Comparison of ENCODE assay signal across 7 cellular contexts in genomic region chr7:67135617-67136503, GRCh38.
A peak's percentile ranks its signal among the peaks of the same experiment; 100 is the strongest.
DNase-seq lines count a peak whose midpoint lies in the region; ATAC-seq, FAIRE-seq and TF ChIP-seq lines count a peak whose summit lies in the region.
"Not testable (repeated sequence)": the region's sequence is repeated elsewhere in the genome, so short reads cannot be mapped to it uniquely, and the experiment has no call there.

No MANE protein-coding gene starts in this region.

- not testable (repeated sequence) for H3K27me3 Mint-ChIP-seq in HFFc6 (ENCODE audit: insufficient read depth)

- DNase-seq in EH (ENCODE audit: low read depth) (peak; percentile 6), foreskin fibroblast (peak; percentile 1 to 7), iris pigment epithelial cell (ENCODE audit: low read depth) (peak; percentile 8)
- DNase-seq in HFFc6; SK-N-SH; endothelial cell of umbilical vein (ENCODE audit: low read depth, low spot score); pancreas: not testable (repeated sequence)

- H3K4me3 ChIP-seq in SK-N-SH (ENCODE audit: low read depth in 2 of 2, low read length in 1 of 2); endothelial cell of umbilical vein (replicated peaks in 1 of 3; ENCODE audit: insufficient read depth in 1 of 3, low read depth in 1 of 3, low read length in 3 of 3); foreskin fibroblast (ENCODE audit: low read depth in 1 of 2, low read length in 2 of 2); pancreas: not testable (repeated sequence)

- not testable (repeated sequence) for TF ChIP-seq CTCF in HFFc6 (IDR thresholded peaks at IDR 0.05); SK-N-SH (IDR thresholded peaks at IDR 0.05); endothelial cell of umbilical vein (IDR thresholded peaks at IDR 0.05; ENCODE audit: extremely low read depth in 1 of 2, insufficient read depth in 1 of 2, low read depth in 1 of 2, low read length in 2 of 2); foreskin fibroblast (IDR thresholded peaks at IDR 0.05; ENCODE audit: low read depth, low read length); pancreas (IDR thresholded peaks at IDR 0.05)

- 0 out of 4 replicates have a peak, but pooled peaks of 1 of the 2 experiments have one; percentile 16 for TF ChIP-seq EP300 in SK-N-SH (IDR thresholded peaks at IDR 0.05; ENCODE audit: borderline replicate concordance in 1 of 2, low read depth in 1 of 2, low read length in 1 of 2)

- 47% methylated on average over 4 of the region's 4 CpGs for WGBS in SK-N-SH (ENCODE audit: low lambda C conversion rate)
- WGBS in pancreas, 2 donors, result 55 to 62% methylated on average over 4 of the region's 4 CpGs

- H3K9me2 ChIP-seq in SK-N-SH, result not testable (repeated sequence)

- TF ChIP-seq RAD21 in SK-N-SH (IDR thresholded peaks at IDR 0.05; ENCODE audit: low read length), result not testable (repeated sequence)

- FAIRE-seq in endothelial cell of umbilical vein (lab: Jason Lieb, UNC) (peak; percentile 61), pancreas (lab: Jason Lieb, UNC) (peak; percentile 32)

- peaks cover 27% of the 10 kb centered on the region for H3K4me1 Mint-ChIP-seq in HFFc6 (ENCODE audit: low read depth)

- not testable (repeated sequence) for H3K9me1 ChIP-seq in endothelial cell of umbilical vein (replicated peaks; ENCODE audit: control insufficient read depth, extremely low read depth, insufficient read depth, low read length)

- not testable (repeated sequence) for TF ChIP-seq POLR2A in endothelial cell of umbilical vein (IDR thresholded peaks at IDR 0.05; ENCODE audit: low read depth, low read length)

- not testable (repeated sequence) for ATAC-seq in pancreas

- H2AFZ ChIP-seq in SK-N-SH (ENCODE audit: low read depth); endothelial cell of umbilical vein (ENCODE audit: low read depth, low read length): not testable (repeated sequence)

- not testable (repeated sequence) for H3K4me1 ChIP-seq in SK-N-SH (ENCODE audit: control insufficient read depth in 1 of 2, insufficient read depth in 2 of 2, low read depth in 1 of 2, low read length in 1 of 2); endothelial cell of umbilical vein (ENCODE audit: control insufficient read depth, extremely low read depth, insufficient read depth, low read length); pancreas

- H3F3A ChIP-seq in SK-N-SH (replicated peaks; ENCODE audit: insufficient read depth), result peaks cover 15% of the 10 kb centered on the region

- peak overlapping the region; percentile 57 for H3K27ac ChIP-seq in SK-N-SH (ENCODE audit: low read depth in 2 of 2, low read length in 1 of 2)
- not testable (repeated sequence) for H3K27ac ChIP-seq in endothelial cell of umbilical vein (ENCODE audit: insufficient read depth, low read depth, low read length); pancreas

- POLR2A ChIA-PET in SK-N-SH (lab: Yijun Ruan, JAX), result interaction anchor here (0.6 kb wide), 1 partner anchor 642 kb away, joined by 3 read pairs; no protein-coding TSS in a partner anchor
- POLR2A ChIA-PET in endothelial cell of umbilical vein (lab: Charles Lee), result not testable (repeated sequence)

- H3K9ac ChIP-seq in SK-N-SH, result peak overlapping the region; percentile 25; the same call in 1 of the 2 replicates
- H3K9ac ChIP-seq in endothelial cell of umbilical vein (replicated peaks; ENCODE audit: extremely low read depth, insufficient read depth, low read length), result not testable (repeated sequence)

- H3K9me3 Mint-ChIP-seq in HFFc6, result not testable (repeated sequence)

- intact Hi-C loops in endothelial cell of umbilical vein (cut with micrococcal nuclease); pancreas (cut with DNase I): not testable (repeated sequence)

- not testable (repeated sequence) for BruUV-seq in endothelial cell of umbilical vein (replicated peaks; lab: Mats Ljungman, UMichigan)

- dilution Hi-C loops in endothelial cell of umbilical vein (cut with MboI; ENCODE audit: extremely low pct_ligation_motif_present, low sequenced_read_pairs), result not testable (repeated sequence)

- CTCF ChIA-PET in SK-N-SH (lab: Yijun Ruan, JAX); endothelial cell of umbilical vein (lab: Charles Lee): not testable (repeated sequence)

- H3K4me3 Mint-ChIP-seq in HFFc6, result not testable (repeated sequence)

- H3K27ac Mint-ChIP-seq in HFFc6, result peak overlapping the region; percentile 58

- H3K79me2 ChIP-seq in SK-N-SH (ENCODE audit: insufficient read depth); endothelial cell of umbilical vein (ENCODE audit: control insufficient read depth, insufficient read depth, low read length): not testable (repeated sequence)

- not testable (repeated sequence) for H3K36me3 ChIP-seq in SK-N-SH (replicated peaks in 1 of 2; ENCODE audit: control insufficient read depth in 1 of 2, insufficient read depth in 2 of 2, low read length in 1 of 2); endothelial cell of umbilical vein (ENCODE audit: control insufficient read depth in 2 of 2, extremely low read depth in 1 of 2, insufficient read depth in 2 of 2, low read length in 2 of 2); pancreas

- H3K36me3 Mint-ChIP-seq in HFFc6 (ENCODE audit: low read depth), result not testable (repeated sequence)

- not testable (repeated sequence) for H3K27me3 ChIP-seq in SK-N-SH (ENCODE audit: insufficient read depth); endothelial cell of umbilical vein (ENCODE audit: control insufficient read depth in 2 of 2, insufficient read depth in 2 of 2, low read length in 2 of 2); pancreas

- not testable (repeated sequence) for H3K9me3 ChIP-seq in SK-N-SH; endothelial cell of umbilical vein (replicated peaks; ENCODE audit: control insufficient read depth, insufficient read depth, low read length); pancreas

- H4K20me1 ChIP-seq in SK-N-SH (ENCODE audit: insufficient read depth); endothelial cell of umbilical vein (replicated peaks; ENCODE audit: control insufficient read depth, extremely low read depth, insufficient read depth, low read length): not testable (repeated sequence)

- peak overlapping the region; percentile 21; the same call in 1 of the 2 replicates for H3K4me2 ChIP-seq in SK-N-SH
- not testable (repeated sequence) for H3K4me2 ChIP-seq in endothelial cell of umbilical vein (ENCODE audit: insufficient read depth, low read length)

TF ChIP-seq in SK-N-SH, 30 proteins besides CTCF, POLR2A, EP300 and RAD21:
- TF ChIP-seq TCF12 (IDR thresholded peaks at IDR 0.05), result peak; percentile 74
- peak; percentile 17; the same call in 1 of the 2 replicates for TF ChIP-seq JUND (IDR thresholded peaks at IDR 0.05)
- peak; percentile 6; the same call in 1 of the 2 replicates for TF ChIP-seq PBX3 (IDR thresholded peaks at IDR 0.05)
TF ChIP-seq in SK-N-SH: peak in this region for 3; not testable (repeated sequence) for 27.
